Comparison of ENCODE assay signal across 9 cellular contexts in genomic region chr2:219104107-219105050, GRCh38. TPM values are rescaled to one million over a fixed set of nuclear protein-coding genes. Genes with fewer than 3 reads are reported as not detected.
DNase-seq lines count a peak whose midpoint lies in the region; ATAC-seq and TF ChIP-seq lines count a peak whose summit lies in the region.
"Had no signal": no experiment of that assay in that cellular context is flagged by ENCODE, and none has a peak within 500 bp of the region (broad histone marks: within the 10 kb centered on the region; RNA-seq: fewer than 3 reads in every experiment).

No MANE protein-coding gene starts in this region.

- DNase-seq in activated CD4-positive, alpha-beta memory T cell treated with anti-CD3 and anti-CD28 coated beads for 36 hours: peak; percentile 18
- DNase-seq in activated CD4-positive, alpha-beta memory T cell treated with anti-CD3 and anti-CD28 coated beads, Interleukin-2, amount 10 ng/mL, durations not matched to agents 7 days and 5 days: no peak
- DNase-seq in PC-3 (peak; percentile 68), dedifferentiated amniotic fluid mesenchymal stem cell (ENCODE audit: extremely low spot score) (peak; percentile 38), occipital lobe (lab: John Stamatoyannopoulos, UW) (no peak)
- no peak for DNase-seq in natural killer cell treated with Interleukin-12 subunit alpha and Interleukin-12 subunit beta and Interleukin-15 and Interleukin-18, amount 100 ng/mL, for 72 hours (ENCODE audit: low spot score)

- H3K79me2 ChIP-seq in PC-3 (ENCODE audit: low read length): no peaks in the 10 kb centered on the region

- H3K27ac Mint-ChIP-seq in activated CD4-positive, alpha-beta memory T cell treated with anti-CD3 and anti-CD28 coated beads for 36 hours: peak overlapping the region; percentile 53
- no peak overlapping the region for H3K27ac Mint-ChIP-seq in activated CD4-positive, alpha-beta memory T cell treated with anti-CD3 and anti-CD28 coated beads, Interleukin-2, amount 10 ng/mL, durations not matched to agents 7 days and 5 days
- H3K27ac Mint-ChIP-seq in natural killer cell treated with Interleukin-12 subunit alpha and Interleukin-12 subunit beta and Interleukin-15 and Interleukin-18, amount 100 ng/mL, for 72 hours: no peak overlapping the region

- peaks cover 29% of the 10 kb centered on the region for H3K4me1 Mint-ChIP-seq in activated CD4-positive, alpha-beta memory T cell treated with anti-CD3 and anti-CD28 coated beads for 36 hours (ENCODE audit: low read depth)
- peaks cover 5% of the 10 kb centered on the region for H3K4me1 Mint-ChIP-seq in activated CD4-positive, alpha-beta memory T cell treated with anti-CD3 and anti-CD28 coated beads, Interleukin-2, amount 10 ng/mL, durations not matched to agents 7 days and 5 days
- H3K4me1 Mint-ChIP-seq in natural killer cell treated with Interleukin-12 subunit alpha and Interleukin-12 subunit beta and Interleukin-15 and Interleukin-18, amount 100 ng/mL, for 72 hours (ENCODE audit: low read depth in 2 of 2): peaks cover 8 to 9% of the 10 kb centered on the region in 2 donors

- H4K20me1 ChIP-seq in PC-3 (ENCODE audit: low read length): no peaks in the 10 kb centered on the region

- BruUV-seq in PC-3 (replicated peaks; lab: Mats Ljungman, UMichigan): no TSS peak

- no peak overlapping the region for H3K4me3 Mint-ChIP-seq in activated CD4-positive, alpha-beta memory T cell treated with anti-CD3 and anti-CD28 coated beads for 36 hours
- H3K4me3 Mint-ChIP-seq in activated CD4-positive, alpha-beta memory T cell treated with anti-CD3 and anti-CD28 coated beads, Interleukin-2, amount 10 ng/mL, durations not matched to agents 7 days and 5 days: no peak overlapping the region
- H3K4me3 Mint-ChIP-seq in natural killer cell treated with Interleukin-12 subunit alpha and Interleukin-12 subunit beta and Interleukin-15 and Interleukin-18, amount 100 ng/mL, for 72 hours: no peak overlapping the region
- H3K4me3 Mint-ChIP-seq: central memory CD8-positive, alpha-beta T cell had no signal

- POLR2A ChIA-PET in activated CD4-positive, alpha-beta memory T cell treated with anti-CD3 and anti-CD28 coated beads for 36 hours (lab: Charles Lee): interaction anchor here (0.9 kb wide), 1 partner anchor 8 kb away, joined by 3 read pairs; no protein-coding TSS in a partner anchor
- POLR2A ChIA-PET in activated CD4-positive, alpha-beta memory T cell treated with anti-CD3 and anti-CD28 coated beads, Interleukin-2, amount 10 ng/mL, durations not matched to agents 7 days and 5 days (lab: Charles Lee): interaction anchor here (0.5 to 1.3 kb wide), 2 partner anchors 9 to 590 kb away, joined by 3 read pairs; no protein-coding TSS in a partner anchor
- POLR2A ChIA-PET in PC-3 (lab: Charles Lee; ENCODE audit: unreplicated experiment): no interaction called here

- H3K36me3 Mint-ChIP-seq in activated CD4-positive, alpha-beta memory T cell treated with anti-CD3 and anti-CD28 coated beads for 36 hours: no peaks in the 10 kb centered on the region
- no peaks in the 10 kb centered on the region for H3K36me3 Mint-ChIP-seq in activated CD4-positive, alpha-beta memory T cell treated with anti-CD3 and anti-CD28 coated beads, Interleukin-2, amount 10 ng/mL, durations not matched to agents 7 days and 5 days (ENCODE audit: low read depth)
- no peaks in the 10 kb centered on the region for H3K36me3 Mint-ChIP-seq in natural killer cell treated with Interleukin-12 subunit alpha and Interleukin-12 subunit beta and Interleukin-15 and Interleukin-18, amount 100 ng/mL, for 72 hours

- no peaks in the 10 kb centered on the region for H3K4me1 ChIP-seq in PC-3 (ENCODE audit: insufficient read depth, low read length)

- H3K4me3 ChIP-seq in PC-3 (ENCODE audit: low read length): no peak overlapping the region

- CTCF ChIA-PET in activated CD4-positive, alpha-beta memory T cell treated with anti-CD3 and anti-CD28 coated beads for 36 hours (lab: Charles Lee): interaction anchor here (0.6 to 5.1 kb wide), 45 partner anchors 8 to 190 kb away, joined by 3 to 45 read pairs (median 5); partner anchors contain the start of genes IHH and NHEJ1
- CTCF ChIA-PET in activated CD4-positive, alpha-beta memory T cell treated with anti-CD3 and anti-CD28 coated beads, Interleukin-2, amount 10 ng/mL, durations not matched to agents 7 days and 5 days (lab: Charles Lee): interaction anchor here (0.5 to 3.2 kb wide), 34 partner anchors 8 to 1218 kb away, joined by 3 to 34 read pairs (median 5); partner anchors contain the start of gene IHH
- CTCF ChIA-PET in PC-3 (lab: Charles Lee): interaction anchor here (0.9 to 1.5 kb wide), 7 partner anchors 15 to 75 kb away, joined by 3 to 25 read pairs (median 6); no protein-coding TSS in a partner anchor

- H3K4me2 ChIP-seq in PC-3 (ENCODE audit: low read length): no peak overlapping the region

- no peaks in the 10 kb centered on the region for H3F3A ChIP-seq in PC-3 (ENCODE audit: low read length, unreplicated experiment)

- no peak overlapping the region for H3K9ac ChIP-seq in PC-3 (ENCODE audit: low read length)

- peak; percentile 53 for ATAC-seq in HG02678 (IDR thresholded peaks at IDR 0.05; ENCODE audit: unreplicated experiment)
- ATAC-seq in PC-3: peak; percentile 65
- ATAC-seq in natural killer cell treated with Interleukin-12 subunit alpha and Interleukin-12 subunit beta and Interleukin-15 and Interleukin-18, amount 100 ng/mL, for 72 hours: peak; percentile 57 to 69
- no peak for ATAC-seq in GM18498 (IDR thresholded peaks at IDR 0.05; ENCODE audit: unreplicated experiment)

- H3K9me3 ChIP-seq in PC-3 (ENCODE audit: low read length): no peaks in the 10 kb centered on the region

- intact Hi-C loops in activated CD4-positive, alpha-beta memory T cell treated with anti-CD3 and anti-CD28 coated beads for 36 hours (cut with micrococcal nuclease): loop anchor here (1.0 to 2.0 kb wide), 2 partner anchors 20 to 46 kb away; no protein-coding TSS in a partner anchor
- intact Hi-C loops in PC-3 (cut with micrococcal nuclease): no loop called here

- H2AFZ ChIP-seq in PC-3 (ENCODE audit: low read length): no peak overlapping the region

- H3K9me2 ChIP-seq in PC-3 (replicated peaks; ENCODE audit: low read length): no peaks in the 10 kb centered on the region

- no peaks in the 10 kb centered on the region for H3K27me3 ChIP-seq in PC-3 (ENCODE audit: low read length)

- TF ChIP-seq CTCF in PC-3 (conservative IDR thresholded peaks at IDR 0.05; ENCODE audit: low read depth, low read length): peak; percentile 91

- no peaks in the 10 kb centered on the region for H3K36me3 ChIP-seq in PC-3 (ENCODE audit: low read depth, low read length)

- no peaks in the 10 kb centered on the region for H3K27me3 Mint-ChIP-seq in activated CD4-positive, alpha-beta memory T cell treated with anti-CD3 and anti-CD28 coated beads for 36 hours
- no peaks in the 10 kb centered on the region for H3K27me3 Mint-ChIP-seq in activated CD4-positive, alpha-beta memory T cell treated with anti-CD3 and anti-CD28 coated beads, Interleukin-2, amount 10 ng/mL, durations not matched to agents 7 days and 5 days
- H3K27me3 Mint-ChIP-seq in natural killer cell treated with Interleukin-12 subunit alpha and Interleukin-12 subunit beta and Interleukin-15 and Interleukin-18, amount 100 ng/mL, for 72 hours: no peaks in the 10 kb centered on the region
- H3K27me3 Mint-ChIP-seq: central memory CD8-positive, alpha-beta T cell had no signal

- no peak overlapping the region for H3K27ac ChIP-seq in PC-3 (ENCODE audit: low read length)

- no peaks in the 10 kb centered on the region for H3K9me3 Mint-ChIP-seq in activated CD4-positive, alpha-beta memory T cell treated with anti-CD3 and anti-CD28 coated beads for 36 hours
- no peaks in the 10 kb centered on the region for H3K9me3 Mint-ChIP-seq in activated CD4-positive, alpha-beta memory T cell treated with anti-CD3 and anti-CD28 coated beads, Interleukin-2, amount 10 ng/mL, durations not matched to agents 7 days and 5 days
- H3K9me3 Mint-ChIP-seq in natural killer cell treated with Interleukin-12 subunit alpha and Interleukin-12 subunit beta and Interleukin-15 and Interleukin-18, amount 100 ng/mL, for 72 hours: no peaks in the 10 kb centered on the region
- H3K9me3 Mint-ChIP-seq: central memory CD8-positive, alpha-beta T cell had no signal

RNA-seq across cellular contexts. Expression of gene IHH, which starts 43.7 kb away (rescaled TPM):
- total RNA-seq in activated CD4-positive, alpha-beta memory T cell treated with anti-CD3 and anti-CD28 coated beads for 36 hours: under 1 TPM in 1 of 2 experiments, not detected in 1; 0.10 TPM
- not detected for total RNA-seq in activated CD4-positive, alpha-beta memory T cell treated with anti-CD3 and anti-CD28 coated beads, Interleukin-2, amount 10 ng/mL, durations not matched to agents 7 days and 5 days
- 0.07 TPM in 1 of 2 replicates, not detected in the other for total RNA-seq in PC-3 (2014; rRNA removed)
- total RNA-seq in natural killer cell treated with Interleukin-12 subunit alpha and Interleukin-12 subunit beta and Interleukin-15 and Interleukin-18, amount 100 ng/mL, for 72 hours: under 1 TPM in 1 of 2 donors, not detected in 1; 0.28 TPM
- 0.16 TPM for total RNA-seq in occipital lobe

RNA-seq across cellular contexts. Expression of gene NHEJ1, which starts 56.2 kb away (rescaled TPM):
- 10 to 100 TPM; 17.7 to 18.6 TPM for total RNA-seq in activated CD4-positive, alpha-beta memory T cell treated with anti-CD3 and anti-CD28 coated beads for 36 hours
- 10 to 100 TPM; 12.0 to 12.2 TPM for total RNA-seq in activated CD4-positive, alpha-beta memory T cell treated with anti-CD3 and anti-CD28 coated beads, Interleukin-2, amount 10 ng/mL, durations not matched to agents 7 days and 5 days
- total RNA-seq in PC-3 (2014; rRNA removed) (16.7 and 18.5 TPM in 2 replicates), occipital lobe (9.2 TPM)
- total RNA-seq in natural killer cell treated with Interleukin-12 subunit alpha and Interleukin-12 subunit beta and Interleukin-15 and Interleukin-18, amount 100 ng/mL, for 72 hours: 10 to 100 TPM; 17.9 to 18.8 TPM

Comparison
In these comparisons a context has a peak if more than half of its experiments do, and no peak if none do; other contexts are left out.
1. DNase-seq: peak in activated CD4-positive, alpha-beta memory T cell treated with anti-CD3 and anti-CD28 coated beads for 36 hours (single experiment), PC-3 (single experiment) and dedifferentiated amniotic fluid mesenchymal stem cell (single experiment); none in activated CD4-positive, alpha-beta memory T cell treated with anti-CD3 and anti-CD28 coated beads, Interleukin-2, amount 10 ng/mL, durations not matched to agents 7 days and 5 days (single experiment), natural killer cell treated with Interleukin-12 subunit alpha and Interleukin-12 subunit beta and Interleukin-15 and Interleukin-18, amount 100 ng/mL, for 72 hours (single experiment) and occipital lobe (single experiment).